ENCODE assay signal across 37 cellular contexts in genomic region chr1:157289424-157290105, GRCh38.
"Had no signal": no experiment of that assay in that cellular context is flagged by ENCODE, and none has a peak within 500 bp of the region (broad histone marks: within the 10 kb centered on the region; RNA-seq: fewer than 3 reads in every experiment).

No MANE protein-coding gene starts in this region.

- H3K4me3 ChIP-seq: cardiac muscle cell, MG63, PC-9 had no signal

- H3K36me3 ChIP-seq: brain microvascular endothelial cell, cardiac muscle cell, MG63 had no signal

- H3K4me1 Mint-ChIP-seq: activated CD4-positive, alpha-beta memory T cell treated with anti-CD3 and anti-CD28 coated beads, Interleukin-2, amount 10 ng/mL, durations not matched to agents 7 days and 5 days; activated naive CD8-positive, alpha-beta T cell treated with anti-CD3 and anti-CD28 coated beads for 36 hours; activated T-helper 17 cell treated with anti-CD3 and anti-CD28 coated beads, Interleukin-2, amount 50 U/mL, for 72 hours; central memory CD8-positive, alpha-beta T cell had no signal

- ATAC-seq: activated T-cell treated with anti-CD3 and anti-CD28 coated beads, Interleukin-2, amount 50 U/mL, for 72 hours; activated T-helper 17 cell treated with anti-CD3 and anti-CD28 coated beads, Interleukin-2, amount 50 U/mL, for 72 hours; Right ventricle myocardium inferior had no signal

- H3K4me3 Mint-ChIP-seq: activated B cell treated with CpG ODN at 0.5 μM for 24 hours; activated CD4-positive, alpha-beta memory T cell treated with anti-CD3 and anti-CD28 coated beads, Interleukin-2, amount 10 ng/mL, durations not matched to agents 7 days and 5 days; activated naive CD8-positive, alpha-beta T cell treated with anti-CD3 and anti-CD28 coated beads for 36 hours; activated T-cell treated with anti-CD3 and anti-CD28 coated beads, Interleukin-2, amount 50 U/mL, for 72 hours; activated T-helper 17 cell treated with anti-CD3 and anti-CD28 coated beads, Interleukin-2, amount 50 U/mL, for 72 hours; central memory CD8-positive, alpha-beta T cell had no signal

- H3K36me3 Mint-ChIP-seq: activated naive CD8-positive, alpha-beta T cell treated with anti-CD3 and anti-CD28 coated beads for 36 hours had no signal

- FAIRE-seq: RCC 7860 had no signal

- H3K27ac ChIP-seq: brain microvascular endothelial cell, cardiac muscle cell, PC-9, RWPE1, VCaP had no signal

- H2AFZ ChIP-seq: PC-9 had no signal

- H3K4me2 ChIP-seq: PC-9 had no signal

- DNase-seq: activated B cell treated with CpG ODN at 0.5 μM for 24 hours; activated CD4-positive, alpha-beta memory T cell treated with anti-CD3 and anti-CD28 coated beads, Interleukin-2, amount 10 ng/mL, durations not matched to agents 7 days and 5 days; activated CD4-positive, alpha-beta T cell treated with anti-CD3 and anti-CD28 coated beads for 4 hours; activated CD4-positive, CD25-positive, alpha-beta regulatory T cell treated with anti-CD3 and anti-CD28 coated beads, Interleukin-2, amount 50 U/mL, for 72 hours; activated CD8-positive, alpha-beta memory T cell treated with anti-CD3 and anti-CD28 coated beads, Interleukin-2, amount 50 U/mL, for 48 hours; activated effector memory CD4-positive, alpha-beta T cell treated with anti-CD3 and anti-CD28 coated beads, Interleukin-2, amount 50 U/mL, for 16 hours; activated naive CD4-positive, alpha-beta T cell; activated naive CD4-positive, alpha-beta T cell treated with anti-CD3 and anti-CD28 coated beads, Interleukin-2, amount 50 U/mL, for 16 hours; activated naive CD8-positive, alpha-beta T cell treated with anti-CD3 and anti-CD28 coated beads for 36 hours; activated T-cell treated with anti-CD3 and anti-CD28 coated beads, Interleukin-2, amount 50 U/mL, for 1 hour; activated T-cell treated with anti-CD3 and anti-CD28 coated beads, Interleukin-2, amount 50 U/mL, for 72 hours; amniotic stem cell; aorta; brain microvascular endothelial cell; KG1; MG63; NCI-H1048; NCI-H1105 treated with DMSO at 0.1 percent for 48 hours; NCI-H1436; NCI-H1694; NCI-H2029; NCI-H345; NCI-H526; NCI-H748 treated with DMSO at 0.1 percent for 48 hours; NK-92 treated with Interleukin-12 subunit alpha and Interleukin-12 subunit beta, amount 100 ng/mL, for 24 hours; PC-9; SW 1271; T-helper 1 cell; T-helper 2 cell; T-helper 9 cell had no signal

- H3K9me3 Mint-ChIP-seq: activated B cell treated with CpG ODN at 0.5 μM for 24 hours; activated CD4-positive, alpha-beta memory T cell treated with anti-CD3 and anti-CD28 coated beads, Interleukin-2, amount 10 ng/mL, durations not matched to agents 7 days and 5 days; activated naive CD8-positive, alpha-beta T cell treated with anti-CD3 and anti-CD28 coated beads for 36 hours; activated T-cell treated with anti-CD3 and anti-CD28 coated beads, Interleukin-2, amount 50 U/mL, for 72 hours; central memory CD8-positive, alpha-beta T cell had no signal

- H3K27me3 ChIP-seq: brain microvascular endothelial cell, cardiac muscle cell, MG63 had no signal

- H3K9me3 ChIP-seq: MG63 had no signal

- H3K27ac Mint-ChIP-seq: activated B cell treated with CpG ODN at 0.5 μM for 24 hours; activated CD4-positive, alpha-beta memory T cell treated with anti-CD3 and anti-CD28 coated beads, Interleukin-2, amount 10 ng/mL, durations not matched to agents 7 days and 5 days; activated naive CD8-positive, alpha-beta T cell treated with anti-CD3 and anti-CD28 coated beads for 36 hours; activated T-cell treated with anti-CD3 and anti-CD28 coated beads, Interleukin-2, amount 50 U/mL, for 72 hours; activated T-helper 17 cell treated with anti-CD3 and anti-CD28 coated beads, Interleukin-2, amount 50 U/mL, for 72 hours had no signal
